In genomic region chr20:40688129-40689099, GRCh38 we compare ENCODE assay signal across 8 cellular contexts. TPM values are rescaled to one million over a fixed set of nuclear protein-coding genes. Genes with fewer than 3 reads are reported as not detected.
DNase-seq lines count a peak whose midpoint lies in the region; ATAC-seq and TF ChIP-seq lines count a peak whose summit lies in the region.

No MANE protein-coding gene starts in this region.

- H3K36me3 ChIP-seq in ACC112 (ENCODE audit: insufficient read depth, low read length): no peaks in the 10 kb centered on the region
- no peaks in the 10 kb centered on the region for H3K36me3 ChIP-seq in HUES48 (ENCODE audit: control insufficient read depth, insufficient read depth, low read length)
- H3K36me3 ChIP-seq in liver (ENCODE audit: control insufficient read depth in 4 of 4, insufficient read depth in 3 of 4, low read depth in 1 of 4, low read length in 3 of 4): no peaks in the 10 kb centered on the region
- H3K36me3 ChIP-seq in thyroid gland: no peaks in the 10 kb centered on the region

- H3K9ac ChIP-seq in HUES48 (ENCODE audit: low read depth, low read length) (no peak overlapping the region), liver (ENCODE audit: low read depth in 1 of 2, low read length in 2 of 2) (peak overlapping the region; percentile 65 to 78)

- no peak for TF ChIP-seq POLR2A in thyroid gland (IDR thresholded peaks at IDR 0.05)

- H3K4me3 ChIP-seq in ACC112 (ENCODE audit: low read depth, low read length): peak overlapping the region; percentile 79
- H3K4me3 ChIP-seq in HUES48 (ENCODE audit: low read depth, low read length): peak overlapping the region; percentile 69
- H3K4me3 ChIP-seq in cardiac fibroblast (replicated peaks in 1 of 2; ENCODE audit: low read depth in 2 of 2, low read length in 2 of 2): peak overlapping the region; percentile 47 to 65
- peak overlapping the region; percentile 37 to 91 (median 77) for H3K4me3 ChIP-seq in liver (ENCODE audit: low read depth in 1 of 3, low read length in 3 of 3)
- H3K4me3 ChIP-seq in thyroid gland (replicated peaks in 1 of 3): peak overlapping the region; percentile 73 to 84 (median 75)

- H3K27me3 ChIP-seq in ACC112 (ENCODE audit: insufficient read depth, low read length) (peaks cover 78% of the 10 kb centered on the region), HUES48 (ENCODE audit: control insufficient read depth, insufficient read depth, low read length) (peaks cover 100% of the 10 kb centered on the region), liver (ENCODE audit: control insufficient read depth in 4 of 4, insufficient read depth in 4 of 4, low read length in 3 of 4) (no peaks in the 10 kb centered on the region), thyroid gland (no peaks in the 10 kb centered on the region)

- H3K27ac ChIP-seq in ACC112 (ENCODE audit: low read depth, low read length) (no peak overlapping the region), HUES48 (ENCODE audit: low read depth, low read length) (no peak overlapping the region), liver (ENCODE audit: low read depth in 1 of 2, low read length in 2 of 2) (peak overlapping the region; percentile 65 to 73), thyroid gland (peak overlapping the region; percentile 67 to 98 (median 96))

- DNase-seq in cardiac fibroblast (ENCODE audit: low read depth in 2 of 2) (no peak), thyroid gland (peak; percentile 44 to 53), HPDE6-E6E7 (ENCODE audit: extremely low spot score) (no peak), kidney glomerular epithelial cell (lab: John Stamatoyannopoulos, UW) (no peak)

- intact Hi-C loops in thyroid gland (cut with DNase I): loop anchor here (10.0 kb wide), 1 partner anchor 926 kb away; the partner anchor contains the start of gene CHD6

- H3K9me3 ChIP-seq in HUES48 (ENCODE audit: control insufficient read depth, insufficient read depth, low read length): no peaks in the 10 kb centered on the region
- no peaks in the 10 kb centered on the region for H3K9me3 ChIP-seq in liver (ENCODE audit: control insufficient read depth in 4 of 4, low read length in 3 of 4)
- no peaks in the 10 kb centered on the region for H3K9me3 ChIP-seq in thyroid gland

- H2AFZ ChIP-seq in ACC112 (ENCODE audit: low read length, unreplicated experiment): peak overlapping the region; percentile 71

- no peak for TF ChIP-seq RAD21 in liver (IDR thresholded peaks at IDR 0.05)

- 2% methylated on average over 120 of the region's 120 CpGs for WGBS in liver
- 0 to 1% methylated on average over 24 to 28 of the region's 120 CpGs for WGBS in thyroid gland, 2 donors

- ATAC-seq in HG02970 (IDR thresholded peaks at IDR 0.05; ENCODE audit: low FRiP score, unreplicated experiment): no peak

- H3K79me2 ChIP-seq in ACC112 (ENCODE audit: control insufficient read depth, insufficient read depth, low read length, unreplicated experiment): no peaks in the 10 kb centered on the region

- H3K4me1 ChIP-seq in ACC112 (ENCODE audit: control insufficient read depth, insufficient read depth, low read length, unreplicated experiment) (no peaks in the 10 kb centered on the region), HUES48 (ENCODE audit: control insufficient read depth, insufficient read depth, low read length) (peaks cover 28% of the 10 kb centered on the region), liver (ENCODE audit: control insufficient read depth in 4 of 4, insufficient read depth in 4 of 4, low read length in 3 of 4) (peaks cover 7 to 43% (median 29%) of the 10 kb centered on the region in 4 donors), thyroid gland (peaks cover 5 to 32% of the 10 kb centered on the region in 2 donors)

- TF ChIP-seq CTCF in cardiac fibroblast (IDR thresholded peaks at IDR 0.05; ENCODE audit: low read depth, low read length): no peak
- TF ChIP-seq CTCF in liver (IDR thresholded peaks at IDR 0.05; ENCODE audit: low read depth, low read length, missing input control): no peak
- TF ChIP-seq CTCF in thyroid gland (IDR thresholded peaks at IDR 0.05): no peak

TF ChIP-seq in liver, 16 proteins besides CTCF, POLR2A, EP300 and RAD21:
- TF ChIP-seq FOXA1 (IDR thresholded peaks at IDR 0.05) (no peak), NR2F2 (IDR thresholded peaks at IDR 0.05) (no peak), HNF4A (conservative IDR thresholded peaks at IDR 0.05) (no peak), GABPA (IDR thresholded peaks at IDR 0.05 in 1 of 2, conservative IDR thresholded peaks at IDR 0.05 in 1 of 2) (no peak), REST (IDR thresholded peaks at IDR 0.05) (no peak), ZBTB33 (IDR thresholded peaks at IDR 0.05) (no peak), JUND (IDR thresholded peaks at IDR 0.05) (no peak), MAX (IDR thresholded peaks at IDR 0.05) (no peak), ATF3 (IDR thresholded peaks at IDR 0.05) (no peak), SP1 (IDR thresholded peaks at IDR 0.05) (no peak), FOXA2 (IDR thresholded peaks at IDR 0.05) (no peak), RXRA (IDR thresholded peaks at IDR 0.05) (no peak), TAF1 (conservative IDR thresholded peaks at IDR 0.05) (no peak), EGR1 (IDR thresholded peaks at IDR 0.05; ENCODE audit: low read depth in 2 of 2) (no peak)
TF ChIP-seq in liver: peak in this region for 0.

RNA-seq across cellular contexts. Expression of gene MAFB, which starts 0.6 kb away (rescaled TPM):
- 10 to 100 TPM in 1 of 2 donors, 1 to 10 TPM in 1; 9.7 to 12.4 TPM for total RNA-seq in liver
- polyA plus RNA-seq in liver: 10 to 100 TPM; 10.4 to 12.9 TPM
- total RNA-seq in thyroid gland: 10 to 100 TPM; 34.4 to 46.1 (median 43.5) TPM

Comparison
In these comparisons a context has a peak if more than half of its experiments do, and no peak if none do; other contexts are left out.
1. H3K27ac ChIP-seq: peak in liver (2 of 2) and thyroid gland (3 of 3); none in ACC112 (single experiment) and HUES48 (single experiment).
2. DNase-seq: peak in thyroid gland (2 of 2); none in cardiac fibroblast (0 of 2), HPDE6-E6E7 (single experiment) and kidney glomerular epithelial cell (single experiment).
3. Peak in every context shown above with its lines, with median percentiles within 50 percentile points of each other: H3K4me3 ChIP-seq.